Comparison of ENCODE assay signal across 8 cellular contexts in genomic region chr6:168884646-168885086, GRCh38.
DNase-seq lines count a peak whose midpoint lies in the region; ATAC-seq and TF ChIP-seq lines count a peak whose summit lies in the region.

No MANE protein-coding gene starts in this region.

- peaks cover 7% of the 10 kb centered on the region for H3K4me1 Mint-ChIP-seq in activated CD8-positive, alpha-beta T cell treated with anti-CD3 and anti-CD28 coated beads, Interleukin-2, amount 10 ng/mL, durations not matched to agents 7 days and 5 days (ENCODE audit: low read depth)

- no peak overlapping the region for H3K4me3 ChIP-seq in GM12864 (ENCODE audit: low read depth, low read length)

- peak; percentile 76 for TF ChIP-seq CTCF in GM12864 (IDR thresholded peaks at IDR 0.05; ENCODE audit: low read depth, low read length, missing control alignments)

- POLR2A ChIA-PET in activated CD8-positive, alpha-beta T cell treated with anti-CD3 and anti-CD28 coated beads, Interleukin-2, amount 10 ng/mL, durations not matched to agents 7 days and 5 days (lab: Charles Lee): no interaction called here

- no peaks in the 10 kb centered on the region for H3K27me3 Mint-ChIP-seq in activated CD8-positive, alpha-beta T cell treated with anti-CD3 and anti-CD28 coated beads, Interleukin-2, amount 10 ng/mL, durations not matched to agents 7 days and 5 days (ENCODE audit: low read depth)

- peak overlapping the region; percentile 77 for H3K4me3 Mint-ChIP-seq in activated CD8-positive, alpha-beta T cell treated with anti-CD3 and anti-CD28 coated beads, Interleukin-2, amount 10 ng/mL, durations not matched to agents 7 days and 5 days

- no peaks in the 10 kb centered on the region for H3K9me3 Mint-ChIP-seq in activated CD8-positive, alpha-beta T cell treated with anti-CD3 and anti-CD28 coated beads, Interleukin-2, amount 10 ng/mL, durations not matched to agents 7 days and 5 days (ENCODE audit: insufficient read depth)

- H3K27ac Mint-ChIP-seq in activated CD8-positive, alpha-beta T cell treated with anti-CD3 and anti-CD28 coated beads, Interleukin-2, amount 10 ng/mL, durations not matched to agents 7 days and 5 days: peak overlapping the region; percentile 87

- CTCF ChIA-PET in activated CD8-positive, alpha-beta T cell treated with anti-CD3 and anti-CD28 coated beads, Interleukin-2, amount 10 ng/mL, durations not matched to agents 7 days and 5 days (lab: Charles Lee): no interaction called here

- no peaks in the 10 kb centered on the region for H3K36me3 Mint-ChIP-seq in activated CD8-positive, alpha-beta T cell treated with anti-CD3 and anti-CD28 coated beads, Interleukin-2, amount 10 ng/mL, durations not matched to agents 7 days and 5 days (ENCODE audit: low read depth)

- ATAC-seq in HG02759 (IDR thresholded peaks at IDR 0.05; ENCODE audit: unreplicated experiment): peak; percentile 86
- ATAC-seq in activated CD8-positive, alpha-beta T cell treated with anti-CD3 and anti-CD28 coated beads, Interleukin-2, amount 10 ng/mL, durations not matched to agents 7 days and 5 days: peak; percentile 96

- no peak for DNase-seq in GM12864 (ENCODE audit: low read depth)
- DNase-seq in NCI-H460 (ENCODE audit: extremely low read depth, low read depth): peak; percentile 20
- DNase-seq in activated CD8-positive, alpha-beta T cell treated with anti-CD3 and anti-CD28 coated beads, Interleukin-2, amount 10 ng/mL, durations not matched to agents 7 days and 5 days: peak; percentile 79
- peak; percentile 54 for DNase-seq in effector CD4-positive, alpha-beta T cell
- DNase-seq in mesenteric fat pad (ENCODE audit: low spot score): peak; percentile 95
- DNase-seq in stimulated activated CD8-positive, alpha-beta memory T cell treated with anti-CD3 and anti-CD28 coated beads, Interleukin-15, amount 100 ng/mL, for 48 hours (ENCODE audit: low read depth in 2 of 2): peak; percentile 56 to 60
- DNase-seq in amniotic stem cell (lab: John Stamatoyannopoulos, UW): no peak

Comparison
In these comparisons a context has a peak if more than half of its experiments do, and no peak if none do; other contexts are left out.
1. DNase-seq: peak in NCI-H460 (single experiment), activated CD8-positive, alpha-beta T cell treated with anti-CD3 and anti-CD28 coated beads, Interleukin-2, amount 10 ng/mL, durations not matched to agents 7 days and 5 days (single experiment), effector CD4-positive, alpha-beta T cell (single experiment), mesenteric fat pad (single experiment) and stimulated activated CD8-positive, alpha-beta memory T cell treated with anti-CD3 and anti-CD28 coated beads, Interleukin-15, amount 100 ng/mL, for 48 hours (2 of 2); none in GM12864 (single experiment) and amniotic stem cell (single experiment).